In the genomic region with DNA sequence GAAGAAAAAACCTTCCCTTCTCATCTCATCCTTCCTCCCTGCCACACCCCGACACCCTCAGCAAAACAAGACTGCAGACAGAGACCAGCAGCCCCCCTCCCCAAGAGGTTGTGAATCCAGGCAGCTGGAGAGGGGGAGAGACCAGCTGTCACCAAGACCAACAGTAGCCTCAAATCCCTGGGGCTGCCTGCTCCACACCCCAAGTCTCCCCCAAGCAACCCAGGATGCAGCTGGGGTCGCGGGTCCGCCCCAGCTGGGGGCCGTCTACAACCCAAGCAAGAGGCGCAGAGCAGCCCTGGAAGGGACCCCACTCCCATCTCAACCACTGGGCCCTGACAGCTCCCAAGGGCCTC, we compare ENCODE assay signal across 8 cellular contexts. TPM values are rescaled to one million over a fixed set of nuclear protein-coding genes. Genes with fewer than 3 reads are reported as not detected.
A peak's percentile ranks its signal among the peaks of the same experiment; 100 is the strongest.
DNase-seq lines count a peak whose midpoint lies in the region; ATAC-seq and TF ChIP-seq lines count a peak whose summit lies in the region.

No MANE protein-coding gene starts in this region.

- H3K27ac ChIP-seq in RWPE1 = peak overlapping the region; percentile 98
- peak overlapping the region; percentile 95 to 97 for H3K27ac ChIP-seq in esophagus (ENCODE audit: low read depth in 2 of 2, low read length in 1 of 2)

- peaks cover 0 to 3% of the 10 kb centered on the region in 2 donors for H3K36me3 ChIP-seq in esophagus (ENCODE audit: control insufficient read depth in 2 of 2, insufficient read depth in 2 of 2, low read length in 1 of 2)

- H3K4me1 ChIP-seq in esophagus (ENCODE audit: control insufficient read depth in 2 of 2, insufficient read depth in 2 of 2, low read length in 1 of 2) = peaks cover 17 to 64% of the 10 kb centered on the region in 2 donors

- POLR2A ChIA-PET in RWPE1 (lab: Yijun Ruan, JAX; ENCODE audit: low non-redundant PET) = no interaction called here

- CTCF ChIA-PET in RWPE1 (lab: Yijun Ruan, JAX) = interaction anchor here (0.6 kb wide), 1 partner anchor 196 kb away, joined by 3 read pairs; no protein-coding TSS in a partner anchor

- DNase-seq in GM12864 (ENCODE audit: low read depth) = no peak
- DNase-seq in RWPE1 (ENCODE audit: low spot score) = no peak
- peak; percentile 84 for DNase-seq in retina
- no peak for DNase-seq in OCI-M2 (lab: John Stamatoyannopoulos, UW; ENCODE audit: unreplicated experiment)
- DNase-seq in 8988T = no peak
- DNase-seq in left colon = no peak

- TF ChIP-seq CTCF in GM12864 (IDR thresholded peaks at IDR 0.05; ENCODE audit: low read depth, low read length, missing control alignments) = no peak
- no peak for TF ChIP-seq CTCF in RWPE1 (conservative IDR thresholded peaks at IDR 0.05; ENCODE audit: low read depth)

- peak overlapping the region; percentile 81 for H3K4me3 ChIP-seq in GM12864 (ENCODE audit: low read depth, low read length)
- peak overlapping the region; percentile 26 to 44 for H3K4me3 ChIP-seq in esophagus (ENCODE audit: low read depth in 1 of 2, low read length in 2 of 2)

- intact Hi-C loops in left colon (cut with DNase I, micrococcal nuclease) = no loop called here

- 26 to 44% methylated on average over 6 of the region's 6 CpGs for WGBS in esophagus, 2 donors

- ATAC-seq in HG02981 (IDR thresholded peaks at IDR 0.05; ENCODE audit: unreplicated experiment) (no peak), left colon (no peak)

- no peaks in the 10 kb centered on the region for H3K9me3 ChIP-seq in esophagus (ENCODE audit: control insufficient read depth in 2 of 2, insufficient read depth in 1 of 2, low read depth in 1 of 2, low read length in 1 of 2)

- no peaks in the 10 kb centered on the region for H3K27me3 ChIP-seq in esophagus (ENCODE audit: control insufficient read depth in 1 of 2, insufficient read depth in 2 of 2, low read length in 2 of 2)

RNA-seq across cellular contexts. Expression of gene KLF16, which starts 7.1 kb away (rescaled TPM):
- polyA plus RNA-seq in esophagus = 10 to 100 TPM in 1 of 2 donors, 1 to 10 TPM in 1; 9.3 to 13.5 TPM
- total RNA-seq in left colon = 10 to 100 TPM; 30.6 to 35.9 TPM

RNA-seq across cellular contexts. Expression of gene REXO1, which starts 8.0 kb away (rescaled TPM):
- 10 to 100 TPM; 13.9 to 27.4 TPM for polyA plus RNA-seq in esophagus
- 10 to 100 TPM; 41.9 to 43.0 TPM for total RNA-seq in left colon

RNA-seq across cellular contexts. Expression of gene ABHD17A, which starts 29.0 kb away (rescaled TPM):
- polyA plus RNA-seq in esophagus = 10 to 100 TPM; 73.9 to 76.2 TPM
- total RNA-seq in left colon = 10 to 100 TPM; 61.5 to 63.5 TPM

RNA-seq across cellular contexts. Expression of gene ATP8B3, which starts 44.2 kb away (rescaled TPM):
- polyA plus RNA-seq in esophagus = 1 to 10 TPM in 1 of 2 donors, under 1 TPM in 1; 0.68 to 1.2 TPM
- under 1 TPM; 0.52 to 0.84 TPM for total RNA-seq in left colon

RNA-seq across cellular contexts. Expression of gene ADAT3, which starts 48.9 kb away (rescaled TPM):
- polyA plus RNA-seq in esophagus = 1 to 10 TPM; 6.4 to 6.9 TPM
- 10 to 100 TPM; 19.1 to 29.1 TPM for total RNA-seq in left colon
